ENCODE assay signal across 21 cellular contexts in genomic region chr12:119447618-119448017, GRCh38.
"Had no signal": no experiment of that assay in that cellular context is flagged by ENCODE, and none has a peak within 500 bp of the region (broad histone marks: within the 10 kb centered on the region; RNA-seq: fewer than 3 reads in every experiment).

No MANE protein-coding gene starts in this region.

- H3K27me3 ChIP-seq: ascending aorta, upper lobe of left lung had no signal

- H3K27ac ChIP-seq: ascending aorta, lower lobe of right lung, neutrophil, stomach, thoracic aorta, upper lobe of left lung, WERI-Rb-1 had no signal

- H3K9me3 ChIP-seq: ascending aorta, lower lobe of right lung, neutrophil, stomach, thoracic aorta, upper lobe of left lung had no signal

- ATAC-seq: activated T-cell treated with anti-CD3 and anti-CD28 coated beads, Interleukin-2, amount 50 U/mL, for 72 hours; lower lobe of right lung; naive thymus-derived CD8-positive, alpha-beta T cell; sciatic nerve; stimulated activated effector memory CD8-positive, alpha-beta T cell treated with anti-CD3 and anti-CD28 coated beads, Interleukin-12 subunit alpha, Interleukin-12 subunit beta, amount 100 ng/mL, for 72 hours had no signal

- H3K4me3 Mint-ChIP-seq: activated naive CD4-positive, alpha-beta T cell treated with anti-CD3 and anti-CD28 coated beads, Interleukin-2, amount 50 U/mL, for 24 hours; activated T-cell treated with anti-CD3 and anti-CD28 coated beads, Interleukin-2, amount 50 U/mL, for 72 hours; naive thymus-derived CD8-positive, alpha-beta T cell; stimulated activated effector memory CD8-positive, alpha-beta T cell treated with anti-CD3 and anti-CD28 coated beads, Interleukin-12 subunit alpha, Interleukin-12 subunit beta, amount 100 ng/mL, for 72 hours had no signal

- DNase-seq: activated CD4-positive, alpha-beta T cell treated with anti-CD3 and anti-CD28 coated beads for 1 hour; activated CD8-positive, alpha-beta memory T cell treated with anti-CD3 and anti-CD28 coated beads for 24 hours; activated effector memory CD4-positive, alpha-beta T cell treated with anti-CD3 and anti-CD28 coated beads, Interleukin-2, amount 50 U/mL, for 16 hours; activated T-cell treated with anti-CD3 and anti-CD28 coated beads, Interleukin-2, amount 50 U/mL, for 72 hours; cortex of kidney; erythroblast; foreskin melanocyte; glutamatergic neuron; hippocampal formation; lower lobe of right lung; naive thymus-derived CD8-positive, alpha-beta T cell; stimulated activated CD4-positive, alpha-beta T cell treated with anti-CD3 and anti-CD28 coated beads, Interleukin-4, amount 100 ng/mL, for 24 hours; stomach; upper lobe of left lung; WERI-Rb-1 had no signal

- H3K27ac Mint-ChIP-seq: activated naive CD4-positive, alpha-beta T cell treated with anti-CD3 and anti-CD28 coated beads, Interleukin-2, amount 50 U/mL, for 24 hours; activated T-cell treated with anti-CD3 and anti-CD28 coated beads, Interleukin-2, amount 50 U/mL, for 72 hours; naive thymus-derived CD8-positive, alpha-beta T cell; stimulated activated effector memory CD8-positive, alpha-beta T cell treated with anti-CD3 and anti-CD28 coated beads, Interleukin-12 subunit alpha, Interleukin-12 subunit beta, amount 100 ng/mL, for 72 hours had no signal

- H3K4me3 ChIP-seq: ascending aorta, lower lobe of right lung, stomach, thoracic aorta, upper lobe of left lung had no signal

- H3K36me3 ChIP-seq: ascending aorta, lower lobe of right lung, neutrophil, stomach, thoracic aorta, upper lobe of left lung, WERI-Rb-1 had no signal

- H3K4me1 ChIP-seq: ascending aorta, lower lobe of right lung, upper lobe of left lung had no signal

- H3K4me1 Mint-ChIP-seq: stimulated activated effector memory CD8-positive, alpha-beta T cell treated with anti-CD3 and anti-CD28 coated beads, Interleukin-12 subunit alpha, Interleukin-12 subunit beta, amount 100 ng/mL, for 72 hours had no signal

- H3K9me3 Mint-ChIP-seq: activated naive CD4-positive, alpha-beta T cell treated with anti-CD3 and anti-CD28 coated beads, Interleukin-2, amount 50 U/mL, for 24 hours; activated T-cell treated with anti-CD3 and anti-CD28 coated beads, Interleukin-2, amount 50 U/mL, for 72 hours; stimulated activated effector memory CD8-positive, alpha-beta T cell treated with anti-CD3 and anti-CD28 coated beads, Interleukin-12 subunit alpha, Interleukin-12 subunit beta, amount 100 ng/mL, for 72 hours had no signal

- H3K36me3 Mint-ChIP-seq: activated naive CD4-positive, alpha-beta T cell treated with anti-CD3 and anti-CD28 coated beads, Interleukin-2, amount 50 U/mL, for 24 hours; naive thymus-derived CD8-positive, alpha-beta T cell; stimulated activated effector memory CD8-positive, alpha-beta T cell treated with anti-CD3 and anti-CD28 coated beads, Interleukin-12 subunit alpha, Interleukin-12 subunit beta, amount 100 ng/mL, for 72 hours had no signal
